1 cellular context compared by ENCODE assay signal in genomic region chr6:30060634-30060981, GRCh38.
TF ChIP-seq lines count a peak whose summit lies in the region.

No MANE protein-coding gene starts in this region.

TF ChIP-seq in HepG2, 621 proteins besides CTCF, POLR2A, EP300 and RAD21 (continues in another document):
- no peak for TF ChIP-seq MED1 (CRISPR knock-in tag; IDR thresholded peaks at IDR 0.05)
- TF ChIP-seq ZNF605 (CRISPR knock-in tag; IDR thresholded peaks at IDR 0.05), result no peak
- TF ChIP-seq FOXO1 (CRISPR knock-in tag; IDR thresholded peaks at IDR 0.05), result no peak
- no peak for TF ChIP-seq ZUFSP (CRISPR knock-in tag; IDR thresholded peaks at IDR 0.05; ENCODE audit: borderline replicate concordance)
- no peak for TF ChIP-seq ZNF101 (CRISPR knock-in tag; IDR thresholded peaks at IDR 0.05; ENCODE audit: borderline replicate concordance, low read depth)
- TF ChIP-seq ZC3H4 (CRISPR knock-in tag; IDR thresholded peaks at IDR 0.05; ENCODE audit: borderline replicate concordance), result peak; percentile 57; the same call in 1 of the 2 replicates
- no peak for TF ChIP-seq ZNF746 (CRISPR knock-in tag; IDR thresholded peaks at IDR 0.05)
- TF ChIP-seq GLI4 (CRISPR knock-in tag; IDR thresholded peaks at IDR 0.05; ENCODE audit: borderline replicate concordance), result no peak
- TF ChIP-seq ZNF329 (CRISPR knock-in tag; IDR thresholded peaks at IDR 0.05; ENCODE audit: low read depth), result no peak
- no peak for TF ChIP-seq ZFP90 (CRISPR knock-in tag; IDR thresholded peaks at IDR 0.05; ENCODE audit: borderline replicate concordance)
- no peak for TF ChIP-seq HOXD1 (CRISPR knock-in tag; IDR thresholded peaks at IDR 0.05)
- no peak for TF ChIP-seq ATAD3A (CRISPR knock-in tag; IDR thresholded peaks at IDR 0.05)
- TF ChIP-seq PRDM4 (CRISPR knock-in tag; IDR thresholded peaks at IDR 0.05; ENCODE audit: borderline replicate concordance), result no peak
- no peak for TF ChIP-seq CHD2 (IDR thresholded peaks at IDR 0.05; ENCODE audit: low read depth, low read length)
- no peak for TF ChIP-seq MTF2 (CRISPR knock-in tag; IDR thresholded peaks at IDR 0.05; ENCODE audit: borderline replicate concordance)
- no peak for TF ChIP-seq EHMT2 (IDR thresholded peaks at IDR 0.05; ENCODE audit: borderline replicate concordance, low read depth, low read length)
- TF ChIP-seq MIER3 (CRISPR knock-in tag; IDR thresholded peaks at IDR 0.05; ENCODE audit: borderline replicate concordance), result no peak
- TF ChIP-seq TBX2 (CRISPR knock-in tag; IDR thresholded peaks at IDR 0.05; ENCODE audit: borderline replicate concordance), result no peak
- peak; percentile 16; the same call in 1 of the 2 replicates for TF ChIP-seq ZSCAN30 (CRISPR knock-in tag; IDR thresholded peaks at IDR 0.05)
- no peak for TF ChIP-seq MAF1 (CRISPR knock-in tag; IDR thresholded peaks at IDR 0.05; ENCODE audit: borderline replicate concordance)
- no peak for TF ChIP-seq ZBTB2 (CRISPR knock-in tag; IDR thresholded peaks at IDR 0.05; ENCODE audit: low read depth)
- TF ChIP-seq THAP8 (CRISPR knock-in tag; IDR thresholded peaks at IDR 0.05; ENCODE audit: borderline replicate concordance), result 0 out of 2 replicates have a peak, but pooled peaks have one; percentile 26
- TF ChIP-seq ZNF136 (CRISPR knock-in tag; IDR thresholded peaks at IDR 0.05; ENCODE audit: low read depth), result no peak
- TF ChIP-seq SMC3 (IDR thresholded peaks at IDR 0.05; ENCODE audit: low read length), result no peak
- no peak for TF ChIP-seq CHCHD3 (CRISPR knock-in tag; IDR thresholded peaks at IDR 0.05)
- no peak for TF ChIP-seq BCLAF1 (IDR thresholded peaks at IDR 0.05)
- TF ChIP-seq CHD4 (IDR thresholded peaks at IDR 0.05; ENCODE audit: borderline replicate concordance, low read length), result no peak
- TF ChIP-seq ZNF629 (CRISPR knock-in tag; conservative IDR thresholded peaks at IDR 0.05), result no peak
- TF ChIP-seq ZMAT3 (CRISPR knock-in tag; conservative IDR thresholded peaks at IDR 0.05), result no peak
- TF ChIP-seq ELK4 (CRISPR knock-in tag; IDR thresholded peaks at IDR 0.05; ENCODE audit: borderline replicate concordance), result no peak
- TF ChIP-seq MLLT10 (CRISPR knock-in tag; IDR thresholded peaks at IDR 0.05), result no peak
- TF ChIP-seq ZNF446 (CRISPR knock-in tag; IDR thresholded peaks at IDR 0.05), result no peak
- no peak for TF ChIP-seq GPBP1L1 (CRISPR knock-in tag; IDR thresholded peaks at IDR 0.05)
- TF ChIP-seq BATF2 (CRISPR knock-in tag; IDR thresholded peaks at IDR 0.05), result 0 out of 2 replicates have a peak, but pooled peaks have one; percentile 68
- peak; percentile 4; the same call in 1 of the 2 replicates for TF ChIP-seq ZNF414 (CRISPR knock-in tag; IDR thresholded peaks at IDR 0.05)
- no peak for TF ChIP-seq ZFP62 (CRISPR knock-in tag; IDR thresholded peaks at IDR 0.05)
- TF ChIP-seq ZNF747 (CRISPR knock-in tag; IDR thresholded peaks at IDR 0.05; ENCODE audit: borderline replicate concordance), result no peak
- no peak for TF ChIP-seq GLMP (CRISPR knock-in tag; IDR thresholded peaks at IDR 0.05; ENCODE audit: borderline replicate concordance)
- TF ChIP-seq SRF (IDR thresholded peaks at IDR 0.05; ENCODE audit: low read depth, low read length), result no peak
- TF ChIP-seq KMT2B (CRISPR knock-in tag; IDR thresholded peaks at IDR 0.05), result no peak
- TF ChIP-seq FLYWCH1 (CRISPR knock-in tag; IDR thresholded peaks at IDR 0.05), result no peak
- TF ChIP-seq TIGD3 (CRISPR knock-in tag; IDR thresholded peaks at IDR 0.05; ENCODE audit: borderline replicate concordance), result no peak
- TF ChIP-seq MYNN (CRISPR knock-in tag; IDR thresholded peaks at IDR 0.05; ENCODE audit: low read depth), result no peak
- no peak for TF ChIP-seq ZNF496 (CRISPR knock-in tag; IDR thresholded peaks at IDR 0.05; ENCODE audit: insufficient replicate concordance)
- 0 out of 2 replicates have a peak, but pooled peaks have one; percentile 29 for TF ChIP-seq ZNF253 (CRISPR knock-in tag; IDR thresholded peaks at IDR 0.05; ENCODE audit: borderline replicate concordance)
- no peak for TF ChIP-seq CSRNP2 (CRISPR knock-in tag; conservative IDR thresholded peaks at IDR 0.05; ENCODE audit: low read depth)
- TF ChIP-seq ZC3H13 (CRISPR knock-in tag; IDR thresholded peaks at IDR 0.05), result peak; percentile 63; the same call in 1 of the 2 replicates
- no peak for TF ChIP-seq KDM6A (CRISPR knock-in tag; IDR thresholded peaks at IDR 0.05; ENCODE audit: low read depth)
- no peak for TF ChIP-seq ATF3 (CRISPR knock-in tag; IDR thresholded peaks at IDR 0.05)
- no peak for TF ChIP-seq ZNF460 (CRISPR knock-in tag; IDR thresholded peaks at IDR 0.05; ENCODE audit: borderline replicate concordance)
